ENCODE assay signal across 8 cellular contexts in genomic region chr6:63352587-63353281, GRCh38. TPM values are rescaled to one million over a fixed set of nuclear protein-coding genes. Genes with fewer than 3 reads are reported as not detected.
DNase-seq lines count a peak whose midpoint lies in the region; ATAC-seq, FAIRE-seq and TF ChIP-seq lines count a peak whose summit lies in the region.

No MANE protein-coding gene starts in this region.

- H3K27me3 ChIP-seq in bronchial epithelial cell (ENCODE audit: control insufficient read depth, insufficient read depth, low read length): no peaks in the 10 kb centered on the region
- no peaks in the 10 kb centered on the region for H3K27me3 ChIP-seq in lung (ENCODE audit: control insufficient read depth, insufficient read depth)

- TF ChIP-seq CTCF in bronchial epithelial cell (IDR thresholded peaks at IDR 0.05; ENCODE audit: insufficient read depth, low read length, severe bottlenecking): peak; percentile 76
- TF ChIP-seq CTCF in lung (IDR thresholded peaks at IDR 0.05; ENCODE audit: control extremely low read depth, extremely low read depth): peak; percentile 27

- H3K27ac ChIP-seq in lung (ENCODE audit: low read depth in 1 of 2, low read length in 1 of 2): no peak overlapping the region

- H3K9me3 ChIP-seq in lung (ENCODE audit: control insufficient read depth in 2 of 2, insufficient read depth in 1 of 2, low read length in 1 of 2): no peaks in the 10 kb centered on the region

- FAIRE-seq in GM12891 (lab: Jason Lieb, UNC) (peak; percentile 94), bronchial epithelial cell (lab: Jason Lieb, UNC) (peak; percentile 89)

- ATAC-seq in HG02588 (IDR thresholded peaks at IDR 0.05; ENCODE audit: unreplicated experiment): peak; percentile 96
- ATAC-seq in lung (ENCODE audit: insufficient read depth, low FRiP score): peak; percentile 67

- TF ChIP-seq POLR2A in GM12891 (IDR thresholded peaks at IDR 0.05; ENCODE audit: low read depth, low read length): no peak

- H3K36me3 ChIP-seq in bronchial epithelial cell (ENCODE audit: control insufficient read depth, insufficient read depth, low read length) (no peaks in the 10 kb centered on the region), lung (ENCODE audit: control insufficient read depth in 2 of 2, insufficient read depth in 2 of 2, low read length in 2 of 2) (no peaks in the 10 kb centered on the region)

- 23 to 28% methylated on average over 6 of the region's 6 CpGs for WGBS in lung, 2 donors

- H3K4me3 ChIP-seq in bronchial epithelial cell (ENCODE audit: low read depth, low read length): no peak overlapping the region
- no peak overlapping the region for H3K4me3 ChIP-seq in lung

- DNase-seq in AML-193 (lab: John Stamatoyannopoulos, UW): peak; percentile 99
- peak; percentile 11 for DNase-seq in GM12891 (ENCODE audit: insufficient read length, low spot score)
- DNase-seq in MV-4-11 (lab: John Stamatoyannopoulos, UW): peak; percentile 99
- peak; percentile 47 for DNase-seq in bronchial epithelial cell (ENCODE audit: low read depth)
- DNase-seq in lung (ENCODE audit: low spot score): peak; percentile 43
- DNase-seq in NCI-H1048 (lab: John Stamatoyannopoulos, UW): no peak
- no peak for DNase-seq in NCI-H510A (lab: John Stamatoyannopoulos, UW)

- H3K4me1 ChIP-seq in lung (ENCODE audit: control insufficient read depth in 2 of 2, insufficient read depth in 2 of 2, low read length in 2 of 2): peaks cover 0 to 1% of the 10 kb centered on the region in 2 donors

TF ChIP-seq in GM12891, 5 proteins besides CTCF, POLR2A, EP300 and RAD21:
- TF ChIP-seq POU2F2 (IDR thresholded peaks at IDR 0.05; ENCODE audit: low read depth, low read length): no peak; the same call in 1 of the 2 replicates
- TF ChIP-seq POLR2AphosphoS5 (IDR thresholded peaks at IDR 0.05; ENCODE audit: low read depth, low read length): no peak
- TF ChIP-seq TAF1 (IDR thresholded peaks at IDR 0.05; ENCODE audit: low read depth, low read length): 0 out of 2 replicates have a peak, but pooled peaks have one; percentile 20
- TF ChIP-seq SPI1 (IDR thresholded peaks at IDR 0.05; ENCODE audit: low read depth, low read length): peak; percentile 95

RNA-seq across cellular contexts. Expression of gene LGSN, which starts 33.0 kb away (rescaled TPM):
- not detected for polyA plus RNA-seq in GM12891 (2012; ENCODE audit: low read depth, missing spikeins)
- total RNA-seq in bronchial epithelial cell (under 0.01 TPM in 2 replicates), lung (1 to 10 TPM; 1.5 to 3.5 TPM)
- polyA plus RNA-seq in lung: under 1 TPM; 0.04 to 0.29 TPM

Comparison
In these comparisons a context has a peak if more than half of its experiments do, and no peak if none do; other contexts are left out.
1. DNase-seq: peak in AML-193 (2 of 2), GM12891 (single experiment), MV-4-11 (single experiment), bronchial epithelial cell (single experiment) and lung (single experiment); none in NCI-H1048 (single experiment) and NCI-H510A (single experiment).